ENCODE assay signal across 8 cellular contexts in genomic region chr2:240566203-240567136, GRCh38. TPM values are rescaled to one million over a fixed set of nuclear protein-coding genes. Genes with fewer than 3 reads are reported as not detected.
DNase-seq lines count a peak whose midpoint lies in the region; ATAC-seq and TF ChIP-seq lines count a peak whose summit lies in the region.

No MANE protein-coding gene starts in this region.

- H3K27ac ChIP-seq in angular gyrus (ENCODE audit: low read depth, low read length), result peak overlapping the region; percentile 72
- peak overlapping the region; percentile 95 to 98 (median 96) for H3K27ac ChIP-seq in gastrocnemius medialis

- H3K36me3 ChIP-seq in gastrocnemius medialis, result no peaks in the 10 kb centered on the region

- no peaks in the 10 kb centered on the region for H3K9me3 ChIP-seq in gastrocnemius medialis

- in situ Hi-C loops in gastrocnemius medialis (cut with MboI; ENCODE audit: low sequenced_read_pairs in 4 of 4), result no loop called here

- no peaks in the 10 kb centered on the region for H3K27me3 ChIP-seq in gastrocnemius medialis

- peaks cover 43 to 45% of the 10 kb centered on the region in 2 donors for H3K4me1 ChIP-seq in gastrocnemius medialis

- TF ChIP-seq CTCF in GM12875 (IDR thresholded peaks at IDR 0.05; ENCODE audit: borderline replicate concordance, insufficient read depth, low read depth, low read length) (peak; percentile 86), gastrocnemius medialis (IDR thresholded peaks at IDR 0.05 in 4 of 5, conservative IDR thresholded peaks at IDR 0.05 in 1 of 5) (peak; percentile 46 to 97 (median 84))

- TF ChIP-seq POLR2A in gastrocnemius medialis (IDR thresholded peaks at IDR 0.05), result peak; percentile 55 to 59

- H3K4me3 ChIP-seq in GM12875 (ENCODE audit: low read depth, low read length), result peak overlapping the region; percentile 41
- H3K4me3 ChIP-seq in gastrocnemius medialis, result peak overlapping the region; percentile 73 to 78 (median 76)

- intact Hi-C loops in gastrocnemius medialis (cut with DNase I; ENCODE audit: low total_unique reads), result loop anchor here (1.0 to 5.0 kb wide), 2 partner anchors 20 to 334 kb away; partner anchors contain the start of gene CAPN10

- ATAC-seq in HG02610 (IDR thresholded peaks at IDR 0.05; ENCODE audit: unreplicated experiment) (peak; percentile 40), gastrocnemius medialis (peak; percentile 46 to 51)

- DNase-seq in NCI-H1092 treated with DMSO at 0.1 percent for 48 hours (lab: John Stamatoyannopoulos, UW), result peak; percentile 60
- DNase-seq in T-helper 2 cell, result peak; percentile 90 to 95 (median 91)
- peak; percentile 77 for DNase-seq in hepatic stellate cell (ENCODE audit: low spot score)
- peak; percentile 81 to 87 for DNase-seq in gastrocnemius medialis
- DNase-seq in 8988T, result no peak

RNA-seq across cellular contexts. Expression of gene RNPEPL1, which starts 1.8 kb away (rescaled TPM):
- total RNA-seq in gastrocnemius medialis, result 100 to 1,000 TPM in 2 of 4 donors, 10 to 100 TPM in 2; 31.9 to 124 (median 99.6) TPM

RNA-seq across cellular contexts. Expression of gene DUSP28, which starts 6.3 kb away (rescaled TPM):
- 10 to 100 TPM in 3 of 4 donors, 1 to 10 TPM in 1; 7.6 to 18.3 (median 13.2) TPM for total RNA-seq in gastrocnemius medialis

RNA-seq across cellular contexts. Expression of gene ANKMY1, which starts 8.7 kb away (rescaled TPM):
- total RNA-seq in gastrocnemius medialis, result 1 to 10 TPM; 3.3 to 9.0 (median 5.6) TPM

RNA-seq across cellular contexts. Expression of gene CAPN10, which starts 20.1 kb away (rescaled TPM):
- total RNA-seq in gastrocnemius medialis, result 10 to 100 TPM in 1 of 4 donors, 1 to 10 TPM in 3; 6.8 to 12.2 (median 7.5) TPM

RNA-seq across cellular contexts. Expression of gene GPR35, which starts 58.8 kb away (rescaled TPM):
- total RNA-seq in gastrocnemius medialis, result 1 to 10 TPM in 1 of 4 donors, under 1 TPM in 3; 0.72 to 1.8 (median 0.87) TPM
